1 cellular context compared by ENCODE assay signal in the genomic region with DNA sequence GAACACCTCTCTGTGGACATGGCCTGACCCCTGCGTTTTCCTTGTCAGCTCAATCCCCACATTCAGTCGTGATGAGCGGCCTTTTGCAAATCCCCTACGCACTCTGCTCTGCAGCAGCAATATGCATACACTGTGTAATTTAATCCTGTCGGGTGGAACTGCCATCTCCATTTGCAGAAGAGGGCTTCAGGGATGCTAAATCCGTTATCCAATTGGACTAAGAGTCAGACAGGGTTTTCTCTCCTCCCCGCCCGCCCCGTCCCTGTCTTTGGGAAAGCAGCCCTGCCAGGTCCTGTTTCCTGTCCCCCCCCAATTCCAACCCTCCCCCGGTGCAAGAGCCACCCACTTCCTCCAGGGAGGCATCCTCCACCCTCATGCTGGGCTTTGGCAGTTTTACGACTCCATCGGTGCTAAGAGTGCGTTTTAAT.
TF ChIP-seq lines count a peak whose summit lies in the region.

No MANE protein-coding gene starts in this region.

TF ChIP-seq in GM23338, 12 proteins besides CTCF, POLR2A, EP300 and RAD21 (continued from another document):
- TF ChIP-seq EZH2 (IDR thresholded peaks at IDR 0.05; ENCODE audit: low read depth, unreplicated experiment) (no peak), REST (IDR thresholded peaks at IDR 0.05; ENCODE audit: unreplicated experiment) (no peak), ZNF331 (CRISPR knock-in tag; IDR thresholded peaks at IDR 0.05; ENCODE audit: low read depth) (no peak), STAT1 (IDR thresholded peaks at IDR 0.05; ENCODE audit: unreplicated experiment) (no peak), JUNB (IDR thresholded peaks at IDR 0.05; ENCODE audit: unreplicated experiment) (no peak), EZH2phosphoT487 (IDR thresholded peaks at IDR 0.05; ENCODE audit: unreplicated experiment) (no peak), CREB1 (CRISPR knock-in tag; IDR thresholded peaks at IDR 0.05; ENCODE audit: low read depth) (no peak), ZNF114 (CRISPR knock-in tag; IDR thresholded peaks at IDR 0.05) (no peak), NANOG (IDR thresholded peaks at IDR 0.05; ENCODE audit: borderline replicate concordance) (no peak)
TF ChIP-seq in GM23338: peak in this region for 0.
